8 cellular contexts compared by ENCODE assay signal in genomic region chr3:186849392-186849975, GRCh38. TPM values are rescaled to one million over a fixed set of nuclear protein-coding genes. Genes with fewer than 3 reads are reported as not detected.
DNase-seq lines count a peak whose midpoint lies in the region; ATAC-seq and TF ChIP-seq lines count a peak whose summit lies in the region.

No MANE protein-coding gene starts in this region.

- TF ChIP-seq CTCF in cardiac fibroblast (IDR thresholded peaks at IDR 0.05; ENCODE audit: low read depth, low read length): peak; percentile 1

- H3K4me1 ChIP-seq in naive thymus-derived CD4-positive, alpha-beta T cell (ENCODE audit: control insufficient read depth in 2 of 2, insufficient read depth in 2 of 2, low read length in 2 of 2): peaks cover 0 to 7% of the 10 kb centered on the region in 2 donors

- no peaks in the 10 kb centered on the region for H3K9me3 Mint-ChIP-seq in activated naive CD4-positive, alpha-beta T cell treated with anti-CD3 and anti-CD28 coated beads, Interleukin-2, amount 50 U/mL, for 24 hours
- peaks cover 0 to 9% (median 0%) of the 10 kb centered on the region in 11 donors for H3K9me3 Mint-ChIP-seq in naive thymus-derived CD4-positive, alpha-beta T cell

- intact Hi-C loops in naive thymus-derived CD4-positive, alpha-beta T cell (cut with micrococcal nuclease): loop anchor here (1.0 to 5.0 kb wide), 11 partner anchors 60 to 371 kb away; no protein-coding TSS in a partner anchor

- H3K4me3 Mint-ChIP-seq in activated naive CD4-positive, alpha-beta T cell treated with anti-CD3 and anti-CD28 coated beads, Interleukin-2, amount 50 U/mL, for 24 hours: no peak overlapping the region
- no peak overlapping the region for H3K4me3 Mint-ChIP-seq in naive thymus-derived CD4-positive, alpha-beta T cell

- H3K36me3 ChIP-seq in naive thymus-derived CD4-positive, alpha-beta T cell (ENCODE audit: control insufficient read depth in 2 of 3, insufficient read depth in 3 of 3, low read length in 3 of 3): no peaks in the 10 kb centered on the region

- no peaks in the 10 kb centered on the region for H3K36me3 Mint-ChIP-seq in activated naive CD4-positive, alpha-beta T cell treated with anti-CD3 and anti-CD28 coated beads, Interleukin-2, amount 50 U/mL, for 24 hours
- peaks cover 0 to 7% (median 0%) of the 10 kb centered on the region in 5 donors for H3K36me3 Mint-ChIP-seq in naive thymus-derived CD4-positive, alpha-beta T cell

- POLR2A ChIA-PET in naive thymus-derived CD4-positive, alpha-beta T cell (lab: Charles Lee): interaction anchor here (0.6 to 4.5 kb wide), 17 partner anchors 32 to 316 kb away, joined by 3 to 62 read pairs (median 4); partner anchors contain the start of genes RPL39L and ST6GAL1

- CTCF ChIA-PET in naive thymus-derived CD4-positive, alpha-beta T cell (lab: Charles Lee): interaction anchor here (0.6 to 5.5 kb wide), 50 partner anchors 13 to 318 kb away, joined by 3 to 72 read pairs (median 4); partner anchors contain the start of genes RPL39L and ST6GAL1

- H3K9me3 ChIP-seq in naive thymus-derived CD4-positive, alpha-beta T cell (ENCODE audit: control insufficient read depth in 2 of 3, low read length in 3 of 3): no peaks in the 10 kb centered on the region

- no peak overlapping the region for H3K4me3 ChIP-seq in cardiac fibroblast (replicated peaks in 1 of 2; ENCODE audit: low read depth in 2 of 2, low read length in 2 of 2)
- no peak overlapping the region for H3K4me3 ChIP-seq in naive thymus-derived CD4-positive, alpha-beta T cell (ENCODE audit: low read length)

- no peaks in the 10 kb centered on the region for H3K27me3 ChIP-seq in naive thymus-derived CD4-positive, alpha-beta T cell (ENCODE audit: control insufficient read depth in 2 of 2, insufficient read depth in 2 of 2, low read length in 2 of 2)

- H3K27ac Mint-ChIP-seq in activated naive CD4-positive, alpha-beta T cell treated with anti-CD3 and anti-CD28 coated beads, Interleukin-2, amount 50 U/mL, for 24 hours: peak overlapping the region; percentile 66
- H3K27ac Mint-ChIP-seq in naive thymus-derived CD4-positive, alpha-beta T cell: peak overlapping the region in 4 of 9 donors; percentile 9 to 68 (median 37)

- no peak for DNase-seq in activated naive CD4-positive, alpha-beta T cell treated with anti-CD3 and anti-CD28 coated beads, Interleukin-2, amount 50 U/mL, for 16 hours
- DNase-seq in NCI-H460 (ENCODE audit: extremely low read depth, low read depth) (peak; percentile 43), cardiac fibroblast (ENCODE audit: low read depth in 2 of 2) (peak; percentile 59 to 66), C1 segment of cervical spinal cord (lab: John Stamatoyannopoulos, UW) (no peak)
- peak in 7 of 9 donors; percentile 41 to 77 (median 64) for DNase-seq in naive thymus-derived CD4-positive, alpha-beta T cell

- peaks cover 1% of the 10 kb centered on the region for H3K27me3 Mint-ChIP-seq in activated naive CD4-positive, alpha-beta T cell treated with anti-CD3 and anti-CD28 coated beads, Interleukin-2, amount 50 U/mL, for 24 hours
- peaks cover 0 to 20% (median 11%) of the 10 kb centered on the region in 5 donors for H3K27me3 Mint-ChIP-seq in naive thymus-derived CD4-positive, alpha-beta T cell

- no peak overlapping the region for H3K27ac ChIP-seq in naive thymus-derived CD4-positive, alpha-beta T cell (ENCODE audit: low read depth, low read length)

- peaks cover 16% of the 10 kb centered on the region for H3K4me1 Mint-ChIP-seq in activated naive CD4-positive, alpha-beta T cell treated with anti-CD3 and anti-CD28 coated beads, Interleukin-2, amount 50 U/mL, for 24 hours
- H3K4me1 Mint-ChIP-seq in naive thymus-derived CD4-positive, alpha-beta T cell: peaks cover 14 to 30% (median 18%) of the 10 kb centered on the region in 7 donors

- ATAC-seq in HG02870 (IDR thresholded peaks at IDR 0.05; ENCODE audit: unreplicated experiment): peak; percentile 48
- peak; percentile 90 for ATAC-seq in naive thymus-derived CD4-positive, alpha-beta T cell
- ATAC-seq in esophagus mucosa: no peak

RNA-seq across cellular contexts. Expression of gene ADIPOQ, which starts 7.0 kb away (rescaled TPM):
- total RNA-seq in NCI-H460 (2014; rRNA removed; shearing (Covaris generic)): not detected in 2 replicates
- polyA plus RNA-seq in NCI-H460 (2014; cell fraction: nucleus; rRNA removed): not detected in 2 replicates
- total RNA-seq in naive thymus-derived CD4-positive, alpha-beta T cell: not detected
- polyA plus RNA-seq in naive thymus-derived CD4-positive, alpha-beta T cell: not detected
- total RNA-seq in esophagus mucosa: 0.08 TPM

RNA-seq across cellular contexts. Expression of gene RFC4, which starts 43.2 kb away (rescaled TPM):
- total RNA-seq in NCI-H460 (2014; rRNA removed; shearing (Covaris generic)): 50.3 and 65.4 TPM in 2 replicates
- polyA plus RNA-seq in NCI-H460 (2014; cell fraction: nucleus; rRNA removed): 148 and 180 TPM in 2 replicates
- 10 to 100 TPM in 4 of 5 experiments, 1 to 10 TPM in 1; 8.7 to 71.6 (median 22.1) TPM for total RNA-seq in naive thymus-derived CD4-positive, alpha-beta T cell
- polyA plus RNA-seq in naive thymus-derived CD4-positive, alpha-beta T cell: 10 to 100 TPM; 22.5 to 28.1 TPM
- 18.2 TPM for total RNA-seq in esophagus mucosa

Comparison
In these comparisons a context has a peak if more than half of its experiments do, and no peak if none do; other contexts are left out.
1. DNase-seq: peak in NCI-H460 (single experiment), cardiac fibroblast (2 of 2) and naive thymus-derived CD4-positive, alpha-beta T cell (7 of 9); none in activated naive CD4-positive, alpha-beta T cell treated with anti-CD3 and anti-CD28 coated beads, Interleukin-2, amount 50 U/mL, for 16 hours (single experiment) and C1 segment of cervical spinal cord (0 of 14).